8 cellular contexts compared by ENCODE assay signal in the genomic region with DNA sequence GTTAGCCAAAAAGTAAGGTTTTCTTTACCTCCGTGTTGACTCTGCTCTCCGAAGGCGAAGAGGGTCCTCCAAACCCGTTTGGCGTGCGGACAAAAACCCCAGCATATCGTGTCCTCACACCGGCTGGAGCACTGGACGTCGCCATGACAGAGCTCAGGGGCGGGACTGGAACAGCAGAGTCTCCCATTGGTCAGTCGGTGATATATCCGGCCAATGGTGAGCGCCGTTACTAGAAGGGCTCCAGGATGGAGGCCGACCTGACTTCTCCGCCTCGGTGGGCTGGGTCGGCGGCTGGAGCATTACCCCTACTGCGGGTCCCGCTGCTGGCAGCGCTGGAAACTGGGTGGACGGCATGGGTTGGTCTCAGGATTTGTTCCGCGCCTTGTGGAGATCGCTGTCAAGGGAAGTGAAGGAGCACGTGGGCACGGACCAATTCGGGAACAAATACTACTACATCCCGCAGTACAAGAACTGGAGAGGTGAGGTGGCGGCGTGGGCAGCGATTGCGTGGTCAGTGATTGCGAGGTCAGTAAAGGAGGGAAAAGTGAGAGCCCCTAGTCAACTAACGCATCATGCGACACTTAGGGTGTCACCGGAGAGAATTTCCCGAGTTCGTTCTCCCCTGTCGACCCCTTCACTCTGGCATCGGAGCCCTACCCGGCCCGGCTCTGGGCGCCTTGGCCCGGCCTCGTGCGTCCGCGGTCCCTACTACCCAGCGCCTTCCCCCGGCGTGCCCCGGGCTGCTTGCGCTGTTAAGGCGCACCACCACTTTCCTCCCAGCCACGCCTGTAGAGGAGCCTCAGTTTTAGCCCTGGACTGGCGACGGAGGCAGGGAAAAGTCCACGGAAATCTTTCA. TPM values are rescaled to one million over a fixed set of nuclear protein-coding genes. Genes with fewer than 3 reads are reported as not detected.
A peak's percentile ranks its signal among the peaks of the same experiment; 100 is the strongest.
DNase-seq lines count a peak whose midpoint lies in the region; ATAC-seq and TF ChIP-seq lines count a peak whose summit lies in the region.

A gene with protein sequence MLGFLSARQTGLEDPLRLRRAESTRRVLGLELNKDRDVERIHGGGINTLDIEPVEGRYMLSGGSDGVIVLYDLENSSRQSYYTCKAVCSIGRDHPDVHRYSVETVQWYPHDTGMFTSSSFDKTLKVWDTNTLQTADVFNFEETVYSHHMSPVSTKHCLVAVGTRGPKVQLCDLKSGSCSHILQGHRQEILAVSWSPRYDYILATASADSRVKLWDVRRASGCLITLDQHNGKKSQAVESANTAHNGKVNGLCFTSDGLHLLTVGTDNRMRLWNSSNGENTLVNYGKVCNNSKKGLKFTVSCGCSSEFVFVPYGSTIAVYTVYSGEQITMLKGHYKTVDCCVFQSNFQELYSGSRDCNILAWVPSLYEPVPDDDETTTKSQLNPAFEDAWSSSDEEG (minus strand): TSS at position 167 of the 856 bp plus-strand sequence. CDS start 62 bp downstream, at position 105.
A gene with protein sequence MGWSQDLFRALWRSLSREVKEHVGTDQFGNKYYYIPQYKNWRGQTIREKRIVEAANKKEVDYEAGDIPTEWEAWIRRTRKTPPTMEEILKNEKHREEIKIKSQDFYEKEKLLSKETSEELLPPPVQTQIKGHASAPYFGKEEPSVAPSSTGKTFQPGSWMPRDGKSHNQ (plus strand): TSS at position 302 of the 856 bp plus-strand sequence. CDS start 51 bp downstream, at position 353.

- peak within 1 kb of the TSS; percentile 83 for H3K4me3 ChIP-seq in choroid plexus epithelial cell (ENCODE audit: low read depth, low read length)

- no peak for TF ChIP-seq CTCF in choroid plexus epithelial cell (conservative IDR thresholded peaks at IDR 0.05; ENCODE audit: low read depth, low read length)

- peak; percentile 68 for TF ChIP-seq POLR2A in GM19193 (IDR thresholded peaks at IDR 0.05; ENCODE audit: extremely low read depth, insufficient read depth, insufficient read length)

- peak; percentile 99 for ATAC-seq in HG03432 (IDR thresholded peaks at IDR 0.05; ENCODE audit: unreplicated experiment)

- DNase-seq in Ammon's horn (ENCODE audit: low spot score) = peak; percentile 96
- DNase-seq in NCI-H460 (ENCODE audit: extremely low read depth, low read depth) = peak; percentile 92
- peak; percentile 77 for DNase-seq in activated CD4-positive, alpha-beta T cell treated with anti-CD3 and anti-CD28 coated beads for 1 hour
- DNase-seq in choroid plexus epithelial cell (ENCODE audit: low read depth) = peak; percentile 95
- peak; percentile 96 for DNase-seq in kidney glomerular epithelial cell (lab: John Stamatoyannopoulos, UW)
- peak; percentile 77 to 83 for DNase-seq in stimulated activated CD4-positive, alpha-beta T cell treated with anti-CD3 and anti-CD28 coated beads, Interleukin-15, amount 100 ng/mL, for 48 hours (ENCODE audit: low read depth in 2 of 2)

RNA-seq across cellular contexts. Expression of the first gene that starts in this region (rescaled TPM):
- 25.5 and 26.1 TPM in 2 replicates for total RNA-seq in NCI-H460 (2014; rRNA removed; shearing (Covaris generic))
- polyA plus RNA-seq in NCI-H460 (2014; cell fraction: nucleus; rRNA removed) = 20.2 and 26.4 TPM in 2 replicates

RNA-seq across cellular contexts. Expression of the second gene that starts in this region (rescaled TPM):
- total RNA-seq in NCI-H460 (2014; rRNA removed; shearing (Covaris generic)) = 95.5 and 105 TPM in 2 replicates
- 62.8 and 85.5 TPM in 2 replicates for polyA plus RNA-seq in NCI-H460 (2014; cell fraction: nucleus; rRNA removed)

Comparison
In these comparisons a context has a peak if more than half of its experiments do, and no peak if none do; other contexts are left out.
1. Peak in every context shown above with its lines: DNase-seq, ATAC-seq and H3K4me3 ChIP-seq.